Comparison of ENCODE assay signal across 8 cellular contexts in genomic region chr9:117642571-117643287, GRCh38.
DNase-seq lines count a peak whose midpoint lies in the region; ATAC-seq, FAIRE-seq and TF ChIP-seq lines count a peak whose summit lies in the region.
"Not testable (repeated sequence)": the region's sequence is repeated elsewhere in the genome, so short reads cannot be mapped to it uniquely, and the experiment has no call there.

No MANE protein-coding gene starts in this region.

- TF ChIP-seq POLR2A in stomach (IDR thresholded peaks at IDR 0.05) = not testable (repeated sequence)

- not testable (repeated sequence) for H3K27ac Mint-ChIP-seq in astrocyte (ENCODE audit: unreplicated experiment)

- H3K36me3 Mint-ChIP-seq in astrocyte (ENCODE audit: low read depth, unreplicated experiment) = not testable (repeated sequence)

- ATAC-seq in left lobe of liver = peak; percentile 14

- intact Hi-C loops in dorsolateral prefrontal cortex (cut with DNase I) = loop anchor here (5.0 kb wide), 2 partner anchors 140 to 150 kb away; no protein-coding TSS in a partner anchor
- intact Hi-C loops in posterior vena cava (cut with DNase I); stomach (cut with DNase I; ENCODE audit: low total_unique reads): not testable (repeated sequence)

- H4K20me1 ChIP-seq in astrocyte (ENCODE audit: insufficient read depth, low read length) = not testable (repeated sequence)

- FAIRE-seq in astrocyte (lab: Jason Lieb, UNC) = not testable (repeated sequence)

- H3K36me3 ChIP-seq in astrocyte (ENCODE audit: insufficient read depth, low read length); stomach: not testable (repeated sequence)

- WGBS in stomach, 5 donors = 17 to 60% (median 56%) methylated on average over 10 to 50 of the region's 50 CpGs

- in situ Hi-C loops in ACHN (cut with HindIII; ENCODE audit: low pct_ligation_motif_present, low pct_unique_long_range_greater_than_20kb, low sequenced_read_pairs) = not testable (repeated sequence)

- TF ChIP-seq CTCF in HL-60 (IDR thresholded peaks at IDR 0.05; ENCODE audit: insufficient read depth, low read length); astrocyte (IDR thresholded peaks at IDR 0.05; ENCODE audit: insufficient read depth, low read depth, low read length); dorsolateral prefrontal cortex (IDR thresholded peaks at IDR 0.05 in 54 of 56, conservative IDR thresholded peaks at IDR 0.05 in 2 of 56; ENCODE audit: low read depth in 1 of 56, partially characterized antibody in 56 of 56); stomach (IDR thresholded peaks at IDR 0.05): not testable (repeated sequence)

- H3K4me3 ChIP-seq in HL-60 (replicated peaks; ENCODE audit: insufficient read depth, low read length) (peak overlapping the region; percentile 50), dorsolateral prefrontal cortex (peak overlapping the region in 36 of 59 donors; percentile 8 to 59 (median 34)), stomach (peak overlapping the region in 3 of 4 donors; percentile 28 to 37 (median 28))
- H3K4me3 ChIP-seq in astrocyte (ENCODE audit: insufficient read depth, low read depth, low read length) = not testable (repeated sequence)

- H3K4me2 ChIP-seq in astrocyte (ENCODE audit: low read length) = peak overlapping the region; percentile 5

- H2AFZ ChIP-seq in astrocyte (ENCODE audit: low read depth, low read length) = not testable (repeated sequence)

- not testable (repeated sequence) for H3K79me2 ChIP-seq in astrocyte (ENCODE audit: insufficient read depth, low read length)

- H3K4me1 ChIP-seq in astrocyte (ENCODE audit: insufficient read depth, low read length) = not testable (repeated sequence)
- peaks cover 0 to 27% (median 15%) of the 10 kb centered on the region in 4 donors for H3K4me1 ChIP-seq in stomach

- not testable (repeated sequence) for H3K9ac ChIP-seq in astrocyte (ENCODE audit: low read length)

- TF ChIP-seq EP300 in stomach (IDR thresholded peaks at IDR 0.05) = not testable (repeated sequence)

- H3K27ac ChIP-seq in HL-60 (replicated peaks) (peak overlapping the region; percentile 37; the same call in 1 of the 2 replicates), dorsolateral prefrontal cortex (peak overlapping the region in 1 of 59 donors; percentile 42), stomach (peak overlapping the region; percentile 22 to 90 (median 56))
- H3K27ac ChIP-seq in astrocyte (ENCODE audit: low read depth, low read length) = not testable (repeated sequence)

- peaks cover 12% of the 10 kb centered on the region for H3K27me3 Mint-ChIP-seq in astrocyte (ENCODE audit: low read depth, unreplicated experiment)

- H3K4me3 Mint-ChIP-seq in astrocyte (ENCODE audit: unreplicated experiment) = not testable (repeated sequence)

- peak; percentile 75 for DNase-seq in ACHN
- peak in 1 of 2 experiments; percentile 28 for DNase-seq in HL-60 (ENCODE audit: low read depth in 1 of 2, low spot score in 1 of 2)
- peak; percentile 1 for DNase-seq in NCI-H774 (lab: John Stamatoyannopoulos, UW)
- not testable (repeated sequence) for DNase-seq in astrocyte (ENCODE audit: low read depth); stomach
- DNase-seq in dorsolateral prefrontal cortex = peak in 1 of 10 donors; percentile 7
- DNase-seq in left lobe of liver (ENCODE audit: low spot score) = peak; percentile 53
- peak; percentile 79 for DNase-seq in posterior vena cava (ENCODE audit: low spot score)

- H3K4me1 Mint-ChIP-seq in astrocyte (ENCODE audit: low read depth, unreplicated experiment) = not testable (repeated sequence)

- not testable (repeated sequence) for H3K9me3 Mint-ChIP-seq in astrocyte (ENCODE audit: unreplicated experiment)

- H3K9me3 ChIP-seq in astrocyte (ENCODE audit: insufficient read depth, low read depth, low read length); stomach: not testable (repeated sequence)

- not testable (repeated sequence) for H3K27me3 ChIP-seq in HL-60 (ENCODE audit: insufficient read depth, poor library complexity, severe bottlenecking); astrocyte (ENCODE audit: insufficient read depth, low read length); dorsolateral prefrontal cortex
- H3K27me3 ChIP-seq in stomach = peaks cover 0 to 24% (median 0%) of the 10 kb centered on the region in 3 donors
